ENCODE assay signal across 11 cellular contexts in genomic region chr3:29693863-29694262, GRCh38.
DNase-seq lines count a peak whose midpoint lies in the region; ATAC-seq and TF ChIP-seq lines count a peak whose summit lies in the region.
"Had no signal": no experiment of that assay in that cellular context is flagged by ENCODE, and none has a peak within 500 bp of the region (broad histone marks: within the 10 kb centered on the region; RNA-seq: fewer than 3 reads in every experiment).

No MANE protein-coding gene starts in this region.

- H3K4me2 ChIP-seq in SK-N-SH (peak overlapping the region; percentile 56), osteoblast (ENCODE audit: insufficient read depth, low read length) (peak overlapping the region; percentile 80)

- peaks cover 13 to 44% of the 10 kb centered on the region in 2 experiments for H3K4me1 ChIP-seq in SK-N-SH (ENCODE audit: control insufficient read depth in 1 of 2, insufficient read depth in 2 of 2, low read depth in 1 of 2, low read length in 1 of 2)
- H3K4me1 ChIP-seq in osteoblast (ENCODE audit: insufficient read depth, low read length), result peaks cover 59% of the 10 kb centered on the region

- H3K36me3 Mint-ChIP-seq in activated naive CD4-positive, alpha-beta T cell treated with anti-CD3 and anti-CD28 coated beads for 36 hours (ENCODE audit: low read depth), result no peaks in the 10 kb centered on the region

- TF ChIP-seq EP300 in SK-N-SH (IDR thresholded peaks at IDR 0.05; ENCODE audit: borderline replicate concordance in 1 of 2, low read depth in 1 of 2, low read length in 1 of 2), result peak; percentile 47 to 99

- TF ChIP-seq CTCF in SK-N-SH (IDR thresholded peaks at IDR 0.05) (no peak), foreskin fibroblast (IDR thresholded peaks at IDR 0.05; ENCODE audit: low read depth, low read length) (no peak), osteoblast (IDR thresholded peaks at IDR 0.05; ENCODE audit: extremely low read depth, low read depth, low read length) (no peak)

- peak overlapping the region; percentile 67 for H3K9ac ChIP-seq in SK-N-SH

- POLR2A ChIA-PET in SK-N-SH (lab: Yijun Ruan, JAX), result no interaction called here

- TF ChIP-seq RAD21 in SK-N-SH (IDR thresholded peaks at IDR 0.05; ENCODE audit: low read length), result no peak

- H3F3A ChIP-seq in SK-N-SH (replicated peaks; ENCODE audit: insufficient read depth), result peaks cover 40% of the 10 kb centered on the region

- H3K36me3 ChIP-seq in SK-N-SH (replicated peaks in 1 of 2; ENCODE audit: control insufficient read depth in 1 of 2, insufficient read depth in 2 of 2, low read length in 1 of 2) (peaks cover 14 to 20% of the 10 kb centered on the region in 2 experiments), osteoblast (ENCODE audit: insufficient read depth, low read length) (no peaks in the 10 kb centered on the region)

- intact Hi-C loops in activated naive CD4-positive, alpha-beta T cell treated with anti-CD3 and anti-CD28 coated beads for 36 hours (cut with micrococcal nuclease), result no loop called here

- peaks cover 26% of the 10 kb centered on the region; the same call in 1 of the 2 replicates for H3K79me2 ChIP-seq in SK-N-SH (ENCODE audit: insufficient read depth)
- H3K79me2 ChIP-seq in osteoblast (ENCODE audit: insufficient read depth, low read length), result peaks cover 2% of the 10 kb centered on the region

- DNase-seq in EL (peak; percentile 97), SK-N-SH (peak; percentile 30), foreskin fibroblast (peak; percentile 84 to 85), osteoblast (ENCODE audit: insufficient read length, low spot score, missing footprints) (no peak), hippocampal formation (lab: John Stamatoyannopoulos, UW) (no peak), NCI-H524 treated with DMSO at 0.1 percent for 48 hours (lab: John Stamatoyannopoulos, UW) (no peak)
- DNase-seq in activated naive CD4-positive, alpha-beta T cell treated with anti-CD3 and anti-CD28 coated beads for 36 hours, result no peak
- DNase-seq: activated CD4-positive, alpha-beta T cell treated with anti-CD3 and anti-CD28 coated beads, Interleukin-2, amount 50 U/mL, for 1 hour; NCI-H2029; stimulated activated CD4-positive, alpha-beta T cell treated with anti-CD3 and anti-CD28 coated beads, Interleukin-4, amount 100 ng/mL, for 4 hours had no signal

- ATAC-seq in GM21528 (IDR thresholded peaks at IDR 0.05; ENCODE audit: low FRiP score, unreplicated experiment), result no peak

- no peaks in the 10 kb centered on the region for H3K9me3 ChIP-seq in SK-N-SH
- H3K9me3 ChIP-seq in osteoblast (ENCODE audit: low read depth, low read length), result no peaks in the 10 kb centered on the region

- H3K4me3 ChIP-seq in SK-N-SH (ENCODE audit: low read depth in 2 of 2, low read length in 1 of 2) (peak overlapping the region in 1 of 2 experiments; percentile 22; a peak in 1 of 4 replicates), foreskin fibroblast (ENCODE audit: low read depth in 1 of 2, low read length in 2 of 2) (no peak overlapping the region), osteoblast (ENCODE audit: insufficient read depth, low read length) (peak overlapping the region; percentile 32)

- H3K27ac ChIP-seq in SK-N-SH (ENCODE audit: low read depth in 2 of 2, low read length in 1 of 2), result peak overlapping the region; percentile 85 to 94
- peak overlapping the region; percentile 98 for H3K27ac ChIP-seq in osteoblast (ENCODE audit: low read depth, low read length)

- no peaks in the 10 kb centered on the region for H3K9me2 ChIP-seq in SK-N-SH

- CTCF ChIA-PET in SK-N-SH (lab: Yijun Ruan, JAX), result no interaction called here
- CTCF ChIA-PET in activated naive CD4-positive, alpha-beta T cell treated with anti-CD3 and anti-CD28 coated beads for 36 hours (lab: Charles Lee), result no interaction called here

- peaks cover 4% of the 10 kb centered on the region for H3K27me3 Mint-ChIP-seq in activated naive CD4-positive, alpha-beta T cell treated with anti-CD3 and anti-CD28 coated beads for 36 hours (ENCODE audit: low read depth)

- H3K9me3 Mint-ChIP-seq in activated naive CD4-positive, alpha-beta T cell treated with anti-CD3 and anti-CD28 coated beads for 36 hours, result no peaks in the 10 kb centered on the region

- no peak overlapping the region for H3K4me3 Mint-ChIP-seq in activated naive CD4-positive, alpha-beta T cell treated with anti-CD3 and anti-CD28 coated beads for 36 hours

- H4K20me1 ChIP-seq in SK-N-SH (ENCODE audit: insufficient read depth), result no peaks in the 10 kb centered on the region
- no peaks in the 10 kb centered on the region for H4K20me1 ChIP-seq in osteoblast (ENCODE audit: insufficient read depth, low read length)

- 8% methylated on average over 1 of the region's 1 CpG for WGBS in SK-N-SH (ENCODE audit: low lambda C conversion rate)

- no peaks in the 10 kb centered on the region for H3K27me3 ChIP-seq in SK-N-SH (ENCODE audit: insufficient read depth)
- no peaks in the 10 kb centered on the region for H3K27me3 ChIP-seq in osteoblast (ENCODE audit: insufficient read depth, low read length)

- no peaks in the 10 kb centered on the region for H3K4me1 Mint-ChIP-seq in activated naive CD4-positive, alpha-beta T cell treated with anti-CD3 and anti-CD28 coated beads for 36 hours (ENCODE audit: low read depth)

- H2AFZ ChIP-seq in SK-N-SH (ENCODE audit: low read depth) (no peak overlapping the region), osteoblast (ENCODE audit: low read length) (no peak overlapping the region)

- no peak overlapping the region for H3K27ac Mint-ChIP-seq in activated naive CD4-positive, alpha-beta T cell treated with anti-CD3 and anti-CD28 coated beads for 36 hours

TF ChIP-seq in SK-N-SH, 30 proteins besides CTCF, POLR2A, EP300 and RAD21 (continues in another document):
- TF ChIP-seq YY1 (IDR thresholded peaks at IDR 0.05; ENCODE audit: low read depth) (0 out of 2 replicates have a peak, but pooled peaks have one; percentile 16), SMC3 (IDR thresholded peaks at IDR 0.05; ENCODE audit: low read depth, low read length) (no peak), PBX3 (IDR thresholded peaks at IDR 0.05) (peak; percentile 97), GABPA (IDR thresholded peaks at IDR 0.05; ENCODE audit: low read depth) (no peak), RXRA (IDR thresholded peaks at IDR 0.05; ENCODE audit: borderline replicate concordance, low read depth) (peak; percentile 75), NRF1 (IDR thresholded peaks at IDR 0.05; ENCODE audit: low read depth, low read length) (no peak), MXI1 (IDR thresholded peaks at IDR 0.05; ENCODE audit: low read depth, low read length) (no peak), RCOR1 (IDR thresholded peaks at IDR 0.05; ENCODE audit: low read length) (no peak), USF2 (IDR thresholded peaks at IDR 0.05; ENCODE audit: borderline replicate concordance, low read depth, low read length) (no peak), MAX (IDR thresholded peaks at IDR 0.05; ENCODE audit: low read depth) (peak; percentile 64; the same call in 1 of the 2 replicates), JUND (IDR thresholded peaks at IDR 0.05) (peak; percentile 91), RFX5 (IDR thresholded peaks at IDR 0.05; ENCODE audit: low read length) (no peak), SIN3A (IDR thresholded peaks at IDR 0.05; ENCODE audit: borderline replicate concordance, low read depth, low read length) (peak; percentile 89), USF1 (IDR thresholded peaks at IDR 0.05; ENCODE audit: borderline replicate concordance, low read depth) (no peak)

Comparison
In these comparisons a context has a peak if more than half of its experiments do, and no peak if none do; other contexts are left out.
1. DNase-seq: peak in EL (single experiment), SK-N-SH (single experiment) and foreskin fibroblast (2 of 2); none in osteoblast (single experiment), hippocampal formation (0 of 2), activated naive CD4-positive, alpha-beta T cell treated with anti-CD3 and anti-CD28 coated beads for 36 hours (single experiment) and NCI-H524 treated with DMSO at 0.1 percent for 48 hours (single experiment).